Comparison of ENCODE assay signal across 16 cellular contexts in genomic region chr12:15364221-15365170, GRCh38. TPM values are rescaled to one million over a fixed set of nuclear protein-coding genes. Genes with fewer than 3 reads are reported as not detected.
DNase-seq lines count a peak whose midpoint lies in the region; ATAC-seq and TF ChIP-seq lines count a peak whose summit lies in the region.
"Had no signal": no experiment of that assay in that cellular context is flagged by ENCODE, and none has a peak within 500 bp of the region (broad histone marks: within the 10 kb centered on the region; RNA-seq: fewer than 3 reads in every experiment).

No MANE protein-coding gene starts in this region.

- TF ChIP-seq EP300 in gastroesophageal sphincter (IDR thresholded peaks at IDR 0.05), result no peak

- ATAC-seq in HG02623 (IDR thresholded peaks at IDR 0.05; ENCODE audit: unreplicated experiment), result no peak
- ATAC-seq in gastroesophageal sphincter, result no peak
- no peak for ATAC-seq in HG03196 (IDR thresholded peaks at IDR 0.05; ENCODE audit: unreplicated experiment)
- ATAC-seq: activated CD8-positive, alpha-beta T cell treated with anti-CD3 and anti-CD28 coated beads, Interleukin-2, amount 10 ng/mL, durations not matched to agents 7 days and 5 days; activated T-helper 17 cell treated with anti-CD3 and anti-CD28 coated beads, Interleukin-2, amount 50 U/mL, for 72 hours had no signal

- H3K27me3 ChIP-seq in gastroesophageal sphincter, result no peaks in the 10 kb centered on the region
- H3K27me3 ChIP-seq: right atrium auricular region had no signal

- H3K9me3 ChIP-seq in gastroesophageal sphincter, result no peaks in the 10 kb centered on the region
- H3K9me3 ChIP-seq: Caco-2, right atrium auricular region had no signal

- H3K27ac ChIP-seq in VCaP, result peak overlapping the region; percentile 21; the same call in 1 of the 2 replicates
- H3K27ac ChIP-seq in gastroesophageal sphincter, result no peak overlapping the region
- H3K27ac ChIP-seq: right atrium auricular region had no signal

- H3K4me1 ChIP-seq in gastroesophageal sphincter, result no peaks in the 10 kb centered on the region
- H3K4me1 ChIP-seq: Caco-2, right atrium auricular region had no signal

- no peak overlapping the region for H3K4me3 ChIP-seq in gastroesophageal sphincter
- H3K4me3 ChIP-seq: right atrium auricular region had no signal

- no peaks in the 10 kb centered on the region for H3K36me3 ChIP-seq in gastroesophageal sphincter
- H3K36me3 ChIP-seq: right atrium auricular region had no signal

- no peak for TF ChIP-seq CTCF in VCaP (conservative IDR thresholded peaks at IDR 0.05)
- TF ChIP-seq CTCF in gastroesophageal sphincter (IDR thresholded peaks at IDR 0.05), result no peak

- TF ChIP-seq POLR2A in gastroesophageal sphincter (IDR thresholded peaks at IDR 0.05), result no peak

- DNase-seq in COR-L47 (lab: John Stamatoyannopoulos, UW), result peak; percentile 37
- peak; percentile 47 for DNase-seq in NCI-H1105 (lab: John Stamatoyannopoulos, UW)
- peak; percentile 5 for DNase-seq in iris pigment epithelial cell (ENCODE audit: low read depth)
- DNase-seq in SHP77 (lab: John Stamatoyannopoulos, UW), result no peak
- DNase-seq: activated CD8-positive, alpha-beta T cell treated with anti-CD3 and anti-CD28 coated beads, Interleukin-2, amount 10 ng/mL, durations not matched to agents 7 days and 5 days; amniotic stem cell; Caco-2; nephron progenitor cell; stimulated activated CD4-positive, alpha-beta T cell treated with anti-CD3 and anti-CD28 coated beads, Interleukin-4, amount 100 ng/mL, for 1 hour had no signal

- WGBS in gastroesophageal sphincter (ENCODE audit: low coverage in 1 of 2), 2 donors, result 60 to 72% methylated on average over 3 to 4 of the region's 4 CpGs

RNA-seq across cellular contexts. Expression of gene PTPRO, which starts 42.2 kb away (rescaled TPM):
- total RNA-seq in gastroesophageal sphincter, result 10 to 100 TPM in 1 of 4 donors, 1 to 10 TPM in 2, under 1 TPM in 1; 0.50 to 10.7 (median 2.8) TPM
- total RNA-seq: Caco-2, lung microvascular endothelial cell had no signal

Comparison
In these comparisons a context has a peak if more than half of its experiments do, and no peak if none do; other contexts are left out.
1. DNase-seq: peak in COR-L47 (single experiment), NCI-H1105 (single experiment) and iris pigment epithelial cell (single experiment); none in SHP77 (0 of 2).